Comparison of ENCODE assay signal across 12 cellular contexts in genomic region chr3:77467702-77468407, GRCh38.
A peak's percentile ranks its signal among the peaks of the same experiment; 100 is the strongest.
DNase-seq lines count a peak whose midpoint lies in the region; ATAC-seq, FAIRE-seq and TF ChIP-seq lines count a peak whose summit lies in the region.
"Had no signal": no experiment of that assay in that cellular context is flagged by ENCODE, and none has a peak within 500 bp of the region (broad histone marks: within the 10 kb centered on the region; RNA-seq: fewer than 3 reads in every experiment).

No MANE protein-coding gene starts in this region.

- H3K36me3 ChIP-seq in liver (ENCODE audit: control insufficient read depth in 4 of 4, insufficient read depth in 3 of 4, low read depth in 1 of 4, low read length in 3 of 4) (no peaks in the 10 kb centered on the region), HepG2 (replicated peaks in 1 of 2; ENCODE audit: control insufficient read depth in 1 of 2, insufficient read depth in 2 of 2, low read length in 2 of 2) (no peaks in the 10 kb centered on the region), right lobe of liver (no peaks in the 10 kb centered on the region), osteoblast (ENCODE audit: insufficient read depth, low read length) (no peaks in the 10 kb centered on the region)

- no peaks in the 10 kb centered on the region for H4K20me1 ChIP-seq in HepG2 (ENCODE audit: insufficient read depth, low read length)
- no peaks in the 10 kb centered on the region for H4K20me1 ChIP-seq in osteoblast (ENCODE audit: insufficient read depth, low read length)

- POLR2A ChIA-PET in HepG2 (lab: Yijun Ruan, JAX), result no interaction called here

- H3K79me2 ChIP-seq in HepG2 (ENCODE audit: insufficient read depth, low read length), result no peaks in the 10 kb centered on the region
- no peaks in the 10 kb centered on the region for H3K79me2 ChIP-seq in osteoblast (ENCODE audit: insufficient read depth, low read length)

- no peak for TF ChIP-seq CTCF in liver (IDR thresholded peaks at IDR 0.05; ENCODE audit: low read depth, low read length, missing input control)
- TF ChIP-seq CTCF in HepG2 (CRISPR knock-in tag; IDR thresholded peaks at IDR 0.05), result no peak
- TF ChIP-seq CTCF in right lobe of liver (IDR thresholded peaks at IDR 0.05), result no peak
- TF ChIP-seq CTCF in osteoblast (IDR thresholded peaks at IDR 0.05; ENCODE audit: extremely low read depth, low read depth, low read length), result no peak

- TF ChIP-seq POLR2A in HepG2 (IDR thresholded peaks at IDR 0.05; ENCODE audit: insufficient read depth in 1 of 2, low read depth in 2 of 2, low read length in 2 of 2) (no peak), right lobe of liver (IDR thresholded peaks at IDR 0.05) (no peak)

- H3K9me3 ChIP-seq in liver (ENCODE audit: control insufficient read depth in 4 of 4, low read length in 3 of 4), result no peaks in the 10 kb centered on the region
- H3K9me3 ChIP-seq in HepG2 (ENCODE audit: low read length), result no peaks in the 10 kb centered on the region
- H3K9me3 ChIP-seq in right lobe of liver, result no peaks in the 10 kb centered on the region
- peaks cover 4% of the 10 kb centered on the region for H3K9me3 ChIP-seq in osteoblast (ENCODE audit: low read depth, low read length)

- H3K4me2 ChIP-seq in HepG2 (ENCODE audit: low read depth, low read length), result no peak overlapping the region
- no peak overlapping the region for H3K4me2 ChIP-seq in osteoblast (ENCODE audit: insufficient read depth, low read length)

- no peak for FAIRE-seq in HepG2 (lab: Jason Lieb, UNC)

- ATAC-seq in HepG2, result no peak
- ATAC-seq in right lobe of liver, result peak; percentile 88 to 98 (median 96)

- peak in 1 of 2 donors; percentile 31 for TF ChIP-seq RAD21 in liver (IDR thresholded peaks at IDR 0.05)
- TF ChIP-seq RAD21 in HepG2 (CRISPR knock-in tag; IDR thresholded peaks at IDR 0.05), result no peak

- peaks cover 0 to 20% (median 11%) of the 10 kb centered on the region in 4 donors for H3K4me1 ChIP-seq in liver (ENCODE audit: control insufficient read depth in 4 of 4, insufficient read depth in 4 of 4, low read length in 3 of 4)
- no peaks in the 10 kb centered on the region for H3K4me1 ChIP-seq in HepG2 (ENCODE audit: insufficient read depth, low read length)
- peaks cover 0 to 33% (median 5%) of the 10 kb centered on the region in 4 donors for H3K4me1 ChIP-seq in right lobe of liver
- no peaks in the 10 kb centered on the region for H3K4me1 ChIP-seq in osteoblast (ENCODE audit: insufficient read depth, low read length)

- WGBS in liver, result 31% methylated on average over 5 of the region's 5 CpGs
- WGBS in HepG2 (ENCODE audit: low lambda C conversion rate), result 1% methylated on average over 5 of the region's 5 CpGs
- WGBS in right lobe of liver (ENCODE audit: insufficient coverage, low coverage, low lambda C conversion rate, missing lambda C conversion rate), result 21% methylated on average over 5 of the region's 5 CpGs

- no peak overlapping the region for H3K9ac ChIP-seq in liver (ENCODE audit: low read depth in 1 of 2, low read length in 2 of 2)
- no peak overlapping the region for H3K9ac ChIP-seq in HepG2 (ENCODE audit: insufficient read depth, low read depth, low read length)

- H3K27ac ChIP-seq in liver (ENCODE audit: low read depth in 1 of 2, low read length in 2 of 2) (no peak overlapping the region), HepG2 (ENCODE audit: extremely low read length, insufficient read depth, low read length) (no peak overlapping the region), right lobe of liver (peak overlapping the region in 1 of 3 donors; percentile 56), osteoblast (ENCODE audit: low read depth, low read length) (no peak overlapping the region)

- BruUV-seq in HepG2 (replicated peaks; lab: Mats Ljungman, UMichigan), result no TSS peak

- H2AFZ ChIP-seq in HepG2 (ENCODE audit: low read length) (no peak overlapping the region), osteoblast (ENCODE audit: low read length) (no peak overlapping the region)

- CTCF ChIA-PET in HepG2 (lab: Yijun Ruan, JAX; ENCODE audit: low intra/inter-chr PET ratio, low total read pairs), result no interaction called here

- no peak overlapping the region for H3K4me3 ChIP-seq in liver (ENCODE audit: low read depth in 1 of 3, low read length in 3 of 3)
- H3K4me3 ChIP-seq in HepG2 (replicated peaks in 1 of 3; ENCODE audit: insufficient read depth in 1 of 3, low read depth in 2 of 3, low read length in 3 of 3), result no peak overlapping the region
- H3K4me3 ChIP-seq in right lobe of liver, result no peak overlapping the region
- no peak overlapping the region for H3K4me3 ChIP-seq in osteoblast (ENCODE audit: insufficient read depth, low read length)

- no peak for TF ChIP-seq EP300 in HepG2 (IDR thresholded peaks at IDR 0.05; ENCODE audit: low read depth in 2 of 2, low read length in 2 of 2)
- no peak for TF ChIP-seq EP300 in HepG2 (CRISPR knock-in tag; IDR thresholded peaks at IDR 0.05; ENCODE audit: borderline replicate concordance)

- DNase-seq in HepG2 (ENCODE audit: low spot score) (no peak), cerebellum (ENCODE audit: low spot score) (peak; percentile 49), right lobe of liver (peak in 2 of 3 donors; percentile 29 to 85), NCI-H1930 (lab: John Stamatoyannopoulos, UW) (no peak), osteoblast (ENCODE audit: insufficient read length, low spot score, missing footprints) (no peak), COR-L47 (lab: John Stamatoyannopoulos, UW) (no peak), NCI-H1436 (lab: John Stamatoyannopoulos, UW) (no peak)
- DNase-seq: activated CD4-positive, alpha-beta T cell treated with anti-CD3 and anti-CD28 coated beads, Interleukin-2, amount 50 U/mL, for 4 hours; activated effector memory CD4-positive, alpha-beta T cell treated with anti-CD3 and anti-CD28 coated beads, Interleukin-2, amount 50 U/mL, for 16 hours; GDM1; mammary epithelial cell had no signal

- H3K27me3 ChIP-seq in liver (ENCODE audit: control insufficient read depth in 4 of 4, insufficient read depth in 4 of 4, low read length in 3 of 4) (no peaks in the 10 kb centered on the region), HepG2 (ENCODE audit: control insufficient read depth in 1 of 2, insufficient read depth in 2 of 2, low read length in 2 of 2) (no peaks in the 10 kb centered on the region; a peak in 1 of 5 replicates), right lobe of liver (no peaks in the 10 kb centered on the region), osteoblast (ENCODE audit: insufficient read depth, low read length) (no peaks in the 10 kb centered on the region)

- intact Hi-C loops in HepG2 (cut with micrococcal nuclease; ENCODE audit: unreplicated experiment), result no loop called here
- intact Hi-C loops in right lobe of liver (cut with DNase I), result no loop called here

- in situ Hi-C loops in HepG2 (cut with HindIII; ENCODE audit: extremely low pct_ligation_motif_present, low pct_unique_long_range_greater_than_20kb), result no loop called here

TF ChIP-seq in liver, 16 proteins besides CTCF, POLR2A, EP300 and RAD21 (continues in another document):
- TF ChIP-seq RXRA (IDR thresholded peaks at IDR 0.05) (peak in 1 of 2 donors; percentile 52), JUND (IDR thresholded peaks at IDR 0.05) (peak in 1 of 2 donors; percentile 50), HNF4A (conservative IDR thresholded peaks at IDR 0.05) (peak; percentile 33 to 51), ZBTB33 (IDR thresholded peaks at IDR 0.05) (peak; percentile 24), FOXA2 (IDR thresholded peaks at IDR 0.05) (no peak)
- TF ChIP-seq, protein P1, sequence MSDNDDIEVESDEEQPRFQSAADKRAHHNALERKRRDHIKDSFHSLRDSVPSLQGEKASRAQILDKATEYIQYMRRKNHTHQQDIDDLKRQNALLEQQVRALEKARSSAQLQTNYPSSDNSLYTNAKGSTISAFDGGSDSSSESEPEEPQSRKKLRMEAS (IDR thresholded peaks at IDR 0.05), result peak; percentile 90

TF ChIP-seq in HepG2, 621 proteins besides CTCF, POLR2A, EP300 and RAD21:
- TF ChIP-seq FOXP1 (IDR thresholded peaks at IDR 0.05) (no peak), FOXP1 (CRISPR knock-in tag; IDR thresholded peaks at IDR 0.05) (no peak), YEATS4 (CRISPR knock-in tag; IDR thresholded peaks at IDR 0.05; ENCODE audit: borderline replicate concordance) (no peak)
- TF ChIP-seq, protein P2, sequence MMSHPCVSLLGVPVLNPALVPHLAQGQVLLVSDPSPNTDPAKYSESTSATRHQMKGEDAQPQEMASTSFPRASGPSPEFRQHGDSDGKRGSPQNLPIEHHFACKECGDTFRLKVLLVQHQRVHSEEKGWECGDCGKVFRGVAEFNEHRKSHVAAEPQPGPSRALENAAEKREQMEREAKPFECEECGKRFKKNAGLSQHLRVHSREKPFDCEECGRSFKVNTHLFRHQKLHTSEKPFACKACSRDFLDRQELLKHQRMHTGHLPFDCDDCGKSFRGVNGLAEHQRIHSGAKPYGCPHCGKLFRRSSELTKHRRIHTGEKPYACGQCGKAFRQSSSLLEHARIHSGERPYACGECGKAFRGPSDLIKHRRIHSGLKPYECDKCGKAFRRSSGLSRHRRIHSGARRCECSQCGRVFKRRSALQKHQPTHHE (CRISPR knock-in tag; IDR thresholded peaks at IDR 0.05; ENCODE audit: borderline replicate concordance), result no peak

Comparison
In these comparisons a context has a peak if more than half of its experiments do, and no peak if none do; other contexts are left out.
1. DNase-seq: peak in cerebellum (single experiment) and right lobe of liver (2 of 3); none in HepG2 (single experiment), NCI-H1930 (0 of 2), osteoblast (single experiment), COR-L47 (single experiment) and NCI-H1436 (single experiment).